Comparison of ENCODE assay signal across 13 cellular contexts in the genomic region with DNA sequence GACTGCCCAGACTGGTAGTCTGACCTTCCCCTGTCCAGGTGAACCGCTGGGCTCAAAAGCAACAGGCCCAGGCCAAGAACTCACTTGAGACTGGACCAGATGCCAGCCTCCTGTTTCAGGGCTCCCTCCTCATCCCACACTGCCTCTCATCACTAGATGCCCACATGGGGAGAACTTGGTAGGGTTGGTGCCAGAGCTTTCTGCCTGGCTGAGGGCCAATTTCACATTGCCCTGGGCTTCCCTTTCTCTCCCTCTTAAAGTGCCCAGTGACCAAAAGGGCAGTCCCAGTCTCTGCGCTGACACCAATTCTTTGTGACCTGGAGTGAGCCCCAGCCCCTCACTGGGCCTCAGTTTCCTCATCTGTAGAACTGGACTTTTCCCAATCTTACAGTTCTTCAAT.
"Had no signal": no experiment of that assay in that cellular context is flagged by ENCODE, and none has a peak within 500 bp of the region (broad histone marks: within the 10 kb centered on the region; RNA-seq: fewer than 3 reads in every experiment).

No MANE protein-coding gene starts in this region.

- H3K9me3 Mint-ChIP-seq: activated naive CD4-positive, alpha-beta T cell treated with anti-CD3 and anti-CD28 coated beads, Interleukin-2, amount 50 U/mL, for 72 hours had no signal

- ATAC-seq: activated CD4-positive, CD25-positive, alpha-beta regulatory T cell treated with anti-CD3 and anti-CD28 coated beads, Interleukin-2, amount 50 U/mL, for 24 hours; activated naive CD4-positive, alpha-beta T cell treated with anti-CD3 and anti-CD28 coated beads, Interleukin-2, amount 50 U/mL, for 72 hours had no signal

- H3K36me3 Mint-ChIP-seq: activated naive CD4-positive, alpha-beta T cell treated with anti-CD3 and anti-CD28 coated beads, Interleukin-2, amount 50 U/mL, for 72 hours had no signal

- DNase-seq: activated CD4-positive, alpha-beta T cell treated with anti-CD3 and anti-CD28 coated beads, Interleukin-2, amount 50 U/mL, for 1 hour; activated effector memory CD4-positive, alpha-beta T cell treated with Interleukin-2 at 50 U/mL for 16 hours; activated T-cell treated with anti-CD3 and anti-CD28 coated beads, Interleukin-2, amount 50 U/mL, for 1 hour; effector CD4-positive, alpha-beta T cell; foreskin keratinocyte; glutamatergic neuron; kidney glomerular epithelial cell; retina; stimulated activated CD4-positive, alpha-beta T cell treated with anti-CD3 and anti-CD28 coated beads, Interleukin-4, amount 100 ng/mL, for 4 hours; stimulated activated CD8-positive, alpha-beta memory T cell treated with anti-CD3 and anti-CD28 coated beads, Interleukin-4, amount 100 ng/mL, for 48 hours; stimulated activated naive CD4-positive, alpha-beta T cell treated with Interleukin-2 at 50 U/mL for 16 hours had no signal
